Comparison of ENCODE assay signal across 1 cellular context in the genomic region with DNA sequence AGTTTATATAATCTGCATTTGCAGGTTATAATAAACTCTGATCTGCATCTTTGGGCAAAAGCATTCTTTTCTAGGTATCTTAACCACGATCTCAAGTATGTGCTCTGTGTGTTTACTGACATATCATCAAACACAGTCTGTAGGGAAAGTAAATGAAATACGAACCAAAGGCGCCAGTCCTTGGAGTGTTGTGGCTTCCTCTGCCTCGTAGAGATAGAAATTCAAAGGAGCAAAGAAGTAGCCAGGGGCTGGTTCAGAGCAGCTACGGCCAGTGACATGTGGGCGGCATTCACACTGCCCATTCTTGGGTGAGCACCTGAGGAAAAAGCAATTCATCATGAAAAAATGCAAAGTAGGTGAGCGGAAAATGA.
TF ChIP-seq lines count a peak whose summit lies in the region.

No MANE protein-coding gene starts in this region.

TF ChIP-seq in IMR-90, 13 proteins besides CTCF, POLR2A, EP300 and RAD21 (continued from another document):
- no peak for TF ChIP-seq CEBPB (IDR thresholded peaks at IDR 0.05; ENCODE audit: low read depth, low read length)
